9 cellular contexts compared by ENCODE assay signal in genomic region chr2:46645681-46646162, GRCh38. TPM values are rescaled to one million over a fixed set of nuclear protein-coding genes. Genes with fewer than 3 reads are reported as not detected.
DNase-seq lines count a peak whose midpoint lies in the region; TF ChIP-seq lines count a peak whose summit lies in the region.
"Had no signal": no experiment of that assay in that cellular context is flagged by ENCODE, and none has a peak within 500 bp of the region (broad histone marks: within the 10 kb centered on the region; RNA-seq: fewer than 3 reads in every experiment).

No MANE protein-coding gene starts in this region.

- DNase-seq in AG20443 (ENCODE audit: low spot score) (peak; percentile 85), NCI-H226 (peak; percentile 81), epithelial cell of esophagus (ENCODE audit: low read depth) (peak; percentile 98), osteoblast (ENCODE audit: insufficient read length, low spot score, missing footprints) (no peak), ACHN (no peak), GDM1 (lab: John Stamatoyannopoulos, UW) (no peak), NCI-H1436 (lab: John Stamatoyannopoulos, UW) (no peak), activated gamma-delta T cell treated with Interleukin-2 at 50 U/mL for 16 hours (no peak)
- DNase-seq: activated effector memory CD4-positive, alpha-beta T cell treated with anti-CD3 and anti-CD28 coated beads, Interleukin-2, amount 50 U/mL, for 16 hours had no signal

- H3K4me2 ChIP-seq in osteoblast (ENCODE audit: insufficient read depth, low read length), result peak overlapping the region; percentile 8

- TF ChIP-seq CTCF in epithelial cell of esophagus (IDR thresholded peaks at IDR 0.05; ENCODE audit: insufficient read depth, low read depth, low read length, missing control alignments) (peak; percentile 11), osteoblast (IDR thresholded peaks at IDR 0.05; ENCODE audit: extremely low read depth, low read depth, low read length) (no peak)

- H3K79me2 ChIP-seq in osteoblast (ENCODE audit: insufficient read depth, low read length), result no peaks in the 10 kb centered on the region

- no peak overlapping the region for H3K4me3 ChIP-seq in epithelial cell of esophagus (ENCODE audit: low read length)
- no peak overlapping the region for H3K4me3 ChIP-seq in osteoblast (ENCODE audit: insufficient read depth, low read length)

- H3K27ac ChIP-seq in osteoblast (ENCODE audit: low read depth, low read length), result peak overlapping the region; percentile 85

- H3K9me3 ChIP-seq in osteoblast (ENCODE audit: low read depth, low read length), result peaks cover 3% of the 10 kb centered on the region

- peaks cover 43% of the 10 kb centered on the region for H3K4me1 ChIP-seq in osteoblast (ENCODE audit: insufficient read depth, low read length)

- peak overlapping the region; percentile 28 for H2AFZ ChIP-seq in osteoblast (ENCODE audit: low read length)

- in situ Hi-C loops in ACHN (cut with HindIII; ENCODE audit: low pct_ligation_motif_present, low pct_unique_long_range_greater_than_20kb, low sequenced_read_pairs), result no loop called here

- H3K27me3 ChIP-seq in osteoblast (ENCODE audit: insufficient read depth, low read length), result no peaks in the 10 kb centered on the region

- H3K36me3 ChIP-seq in osteoblast (ENCODE audit: insufficient read depth, low read length), result peaks cover 12% of the 10 kb centered on the region

- no peaks in the 10 kb centered on the region for H4K20me1 ChIP-seq in osteoblast (ENCODE audit: insufficient read depth, low read length)

RNA-seq across cellular contexts. Expression of gene CRIPT, which starts 28.7 kb away (rescaled TPM):
- total RNA-seq in osteoblast, result 28.6 and 29.2 TPM in 2 replicates

RNA-seq across cellular contexts. Expression of gene PIGF, which starts 28.9 kb away (rescaled TPM):
- 16.5 and 16.6 TPM in 2 replicates for total RNA-seq in osteoblast

RNA-seq across cellular contexts. Expression of gene SOCS5, which starts 53.4 kb away (rescaled TPM):
- total RNA-seq in osteoblast, result 124 and 136 TPM in 2 replicates

Comparison
In these comparisons a context has a peak if more than half of its experiments do, and no peak if none do; other contexts are left out.
1. DNase-seq: peak in AG20443 (single experiment), NCI-H226 (single experiment) and epithelial cell of esophagus (single experiment); none in osteoblast (single experiment), ACHN (single experiment), GDM1 (single experiment), NCI-H1436 (single experiment) and activated gamma-delta T cell treated with Interleukin-2 at 50 U/mL for 16 hours (single experiment).